Comparison of ENCODE assay signal across 1 cellular context in the genomic region with DNA sequence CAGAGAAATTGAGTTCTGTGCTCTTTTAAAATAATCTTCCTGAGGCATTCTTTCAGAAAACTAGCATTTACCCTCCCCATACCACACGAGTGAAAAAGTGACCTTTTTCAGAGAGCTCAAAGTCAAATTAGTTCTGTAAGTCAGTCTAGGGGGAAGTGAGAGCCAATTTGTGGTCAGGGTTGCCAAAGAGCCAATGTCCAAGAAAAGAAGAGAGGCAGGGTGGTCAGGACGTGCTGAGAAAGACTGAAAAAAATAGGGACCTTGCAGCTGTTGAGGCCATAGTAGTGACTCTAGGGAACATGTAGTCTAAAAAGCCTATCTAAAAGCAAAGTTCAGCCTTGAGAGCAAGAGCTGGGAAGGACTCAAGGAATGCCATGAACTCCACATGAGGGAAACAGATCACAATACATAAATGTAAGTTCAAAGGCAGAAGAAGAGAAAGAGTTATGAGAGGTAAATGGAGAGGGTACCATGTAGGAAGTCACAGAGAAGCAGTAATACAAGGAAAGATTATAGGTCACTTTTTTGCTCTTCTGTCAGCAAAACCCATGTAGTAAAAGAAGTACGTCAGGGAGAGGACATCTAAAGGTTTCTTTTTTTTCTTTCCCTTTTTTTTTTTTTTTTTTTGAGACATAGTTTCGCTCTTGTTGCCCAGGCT.
TF ChIP-seq lines count a peak whose summit lies in the region.

No MANE protein-coding gene starts in this region.

TF ChIP-seq in H1, 55 proteins besides CTCF, POLR2A, EP300 and RAD21 (continued from another document):
- TF ChIP-seq, protein P1, sequence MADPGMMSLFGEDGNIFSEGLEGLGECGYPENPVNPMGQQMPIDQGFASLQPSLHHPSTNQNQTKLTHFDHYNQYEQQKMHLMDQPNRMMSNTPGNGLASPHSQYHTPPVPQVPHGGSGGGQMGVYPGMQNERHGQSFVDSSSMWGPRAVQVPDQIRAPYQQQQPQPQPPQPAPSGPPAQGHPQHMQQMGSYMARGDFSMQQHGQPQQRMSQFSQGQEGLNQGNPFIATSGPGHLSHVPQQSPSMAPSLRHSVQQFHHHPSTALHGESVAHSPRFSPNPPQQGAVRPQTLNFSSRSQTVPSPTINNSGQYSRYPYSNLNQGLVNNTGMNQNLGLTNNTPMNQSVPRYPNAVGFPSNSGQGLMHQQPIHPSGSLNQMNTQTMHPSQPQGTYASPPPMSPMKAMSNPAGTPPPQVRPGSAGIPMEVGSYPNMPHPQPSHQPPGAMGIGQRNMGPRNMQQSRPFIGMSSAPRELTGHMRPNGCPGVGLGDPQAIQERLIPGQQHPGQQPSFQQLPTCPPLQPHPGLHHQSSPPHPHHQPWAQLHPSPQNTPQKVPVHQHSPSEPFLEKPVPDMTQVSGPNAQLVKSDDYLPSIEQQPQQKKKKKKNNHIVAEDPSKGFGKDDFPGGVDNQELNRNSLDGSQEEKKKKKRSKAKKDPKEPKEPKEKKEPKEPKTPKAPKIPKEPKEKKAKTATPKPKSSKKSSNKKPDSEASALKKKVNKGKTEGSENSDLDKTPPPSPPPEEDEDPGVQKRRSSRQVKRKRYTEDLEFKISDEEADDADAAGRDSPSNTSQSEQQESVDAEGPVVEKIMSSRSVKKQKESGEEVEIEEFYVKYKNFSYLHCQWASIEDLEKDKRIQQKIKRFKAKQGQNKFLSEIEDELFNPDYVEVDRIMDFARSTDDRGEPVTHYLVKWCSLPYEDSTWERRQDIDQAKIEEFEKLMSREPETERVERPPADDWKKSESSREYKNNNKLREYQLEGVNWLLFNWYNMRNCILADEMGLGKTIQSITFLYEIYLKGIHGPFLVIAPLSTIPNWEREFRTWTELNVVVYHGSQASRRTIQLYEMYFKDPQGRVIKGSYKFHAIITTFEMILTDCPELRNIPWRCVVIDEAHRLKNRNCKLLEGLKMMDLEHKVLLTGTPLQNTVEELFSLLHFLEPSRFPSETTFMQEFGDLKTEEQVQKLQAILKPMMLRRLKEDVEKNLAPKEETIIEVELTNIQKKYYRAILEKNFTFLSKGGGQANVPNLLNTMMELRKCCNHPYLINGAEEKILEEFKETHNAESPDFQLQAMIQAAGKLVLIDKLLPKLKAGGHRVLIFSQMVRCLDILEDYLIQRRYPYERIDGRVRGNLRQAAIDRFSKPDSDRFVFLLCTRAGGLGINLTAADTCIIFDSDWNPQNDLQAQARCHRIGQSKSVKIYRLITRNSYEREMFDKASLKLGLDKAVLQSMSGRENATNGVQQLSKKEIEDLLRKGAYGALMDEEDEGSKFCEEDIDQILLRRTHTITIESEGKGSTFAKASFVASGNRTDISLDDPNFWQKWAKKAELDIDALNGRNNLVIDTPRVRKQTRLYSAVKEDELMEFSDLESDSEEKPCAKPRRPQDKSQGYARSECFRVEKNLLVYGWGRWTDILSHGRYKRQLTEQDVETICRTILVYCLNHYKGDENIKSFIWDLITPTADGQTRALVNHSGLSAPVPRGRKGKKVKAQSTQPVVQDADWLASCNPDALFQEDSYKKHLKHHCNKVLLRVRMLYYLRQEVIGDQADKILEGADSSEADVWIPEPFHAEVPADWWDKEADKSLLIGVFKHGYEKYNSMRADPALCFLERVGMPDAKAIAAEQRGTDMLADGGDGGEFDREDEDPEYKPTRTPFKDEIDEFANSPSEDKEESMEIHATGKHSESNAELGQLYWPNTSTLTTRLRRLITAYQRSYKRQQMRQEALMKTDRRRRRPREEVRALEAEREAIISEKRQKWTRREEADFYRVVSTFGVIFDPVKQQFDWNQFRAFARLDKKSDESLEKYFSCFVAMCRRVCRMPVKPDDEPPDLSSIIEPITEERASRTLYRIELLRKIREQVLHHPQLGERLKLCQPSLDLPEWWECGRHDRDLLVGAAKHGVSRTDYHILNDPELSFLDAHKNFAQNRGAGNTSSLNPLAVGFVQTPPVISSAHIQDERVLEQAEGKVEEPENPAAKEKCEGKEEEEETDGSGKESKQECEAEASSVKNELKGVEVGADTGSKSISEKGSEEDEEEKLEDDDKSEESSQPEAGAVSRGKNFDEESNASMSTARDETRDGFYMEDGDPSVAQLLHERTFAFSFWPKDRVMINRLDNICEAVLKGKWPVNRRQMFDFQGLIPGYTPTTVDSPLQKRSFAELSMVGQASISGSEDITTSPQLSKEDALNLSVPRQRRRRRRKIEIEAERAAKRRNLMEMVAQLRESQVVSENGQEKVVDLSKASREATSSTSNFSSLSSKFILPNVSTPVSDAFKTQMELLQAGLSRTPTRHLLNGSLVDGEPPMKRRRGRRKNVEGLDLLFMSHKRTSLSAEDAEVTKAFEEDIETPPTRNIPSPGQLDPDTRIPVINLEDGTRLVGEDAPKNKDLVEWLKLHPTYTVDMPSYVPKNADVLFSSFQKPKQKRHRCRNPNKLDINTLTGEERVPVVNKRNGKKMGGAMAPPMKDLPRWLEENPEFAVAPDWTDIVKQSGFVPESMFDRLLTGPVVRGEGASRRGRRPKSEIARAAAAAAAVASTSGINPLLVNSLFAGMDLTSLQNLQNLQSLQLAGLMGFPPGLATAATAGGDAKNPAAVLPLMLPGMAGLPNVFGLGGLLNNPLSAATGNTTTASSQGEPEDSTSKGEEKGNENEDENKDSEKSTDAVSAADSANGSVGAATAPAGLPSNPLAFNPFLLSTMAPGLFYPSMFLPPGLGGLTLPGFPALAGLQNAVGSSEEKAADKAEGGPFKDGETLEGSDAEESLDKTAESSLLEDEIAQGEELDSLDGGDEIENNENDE (IDR thresholded peaks at IDR 0.05; ENCODE audit: insufficient replicate concordance, low read length), result no peak
- TF ChIP-seq NRF1 (IDR thresholded peaks at IDR 0.05; ENCODE audit: low read depth, low read length), result no peak
- TF ChIP-seq GABPA (IDR thresholded peaks at IDR 0.05; ENCODE audit: borderline replicate concordance, insufficient read depth, low read length), result no peak
- TF ChIP-seq EZH2 (IDR thresholded peaks at IDR 0.05; ENCODE audit: low read depth, low read length, severe bottlenecking), result no peak
- TF ChIP-seq ASH2L (IDR thresholded peaks at IDR 0.05; ENCODE audit: low read length), result no peak
- TF ChIP-seq SIX5 (IDR thresholded peaks at IDR 0.05; ENCODE audit: low read depth, low read length), result no peak
- TF ChIP-seq SIN3A (conservative IDR thresholded peaks at IDR 0.05 in 1 of 2, IDR thresholded peaks at IDR 0.05 in 1 of 2; ENCODE audit: low read depth in 1 of 2, low read length in 2 of 2), result no peak
- no peak for TF ChIP-seq SP4 (IDR thresholded peaks at IDR 0.05; ENCODE audit: low read length)
- no peak for TF ChIP-seq EGR1 (IDR thresholded peaks at IDR 0.05; ENCODE audit: borderline replicate concordance, low read depth, low read length)
- TF ChIP-seq KDM4A (IDR thresholded peaks at IDR 0.05; ENCODE audit: low read depth, low read length, severe bottlenecking), result no peak
- no peak for TF ChIP-seq SAP30 (IDR thresholded peaks at IDR 0.05; ENCODE audit: insufficient read depth, insufficient replicate concordance, low read length)
- TF ChIP-seq KDM1A (IDR thresholded peaks at IDR 0.05; ENCODE audit: borderline replicate concordance, low read length), result no peak
- no peak for TF ChIP-seq CREB1 (IDR thresholded peaks at IDR 0.05)
- TF ChIP-seq TAF7 (optimal IDR thresholded peaks at IDR 0.05; ENCODE audit: borderline replicate concordance, low read depth, low read length), result no peak
- no peak for TF ChIP-seq RXRA (IDR thresholded peaks at IDR 0.05; ENCODE audit: insufficient read depth, low read depth, low read length)
TF ChIP-seq in H1: peak in this region for 0.
